Comparison of ENCODE assay signal across 1 cellular context in the genomic region with DNA sequence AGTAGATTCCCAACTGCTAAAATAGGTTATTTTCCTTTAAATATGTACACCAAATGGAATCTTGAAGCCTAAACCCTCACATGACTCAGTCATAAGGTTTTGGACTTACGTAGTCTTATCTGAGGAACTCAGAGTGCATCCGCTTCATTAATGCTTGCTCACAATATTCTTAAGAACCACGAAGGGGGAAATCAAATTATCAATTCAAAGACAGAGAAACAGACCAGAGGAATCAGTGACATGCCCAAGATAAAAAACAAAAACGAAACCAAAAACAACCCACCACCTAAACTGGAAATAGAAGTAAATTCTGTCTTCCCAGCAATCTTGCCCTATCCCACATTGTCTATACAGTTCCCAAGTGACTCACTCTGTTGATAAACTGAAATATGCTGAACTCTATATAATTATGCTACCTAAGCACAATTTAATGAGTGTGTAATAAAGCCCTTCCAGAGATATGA.
A peak's percentile ranks its signal among the peaks of the same experiment; 100 is the strongest.
TF ChIP-seq lines count a peak whose summit lies in the region.

No MANE protein-coding gene starts in this region.

TF ChIP-seq in K562, 482 proteins besides CTCF, POLR2A, EP300 and RAD21 (continued from another document):
- TF ChIP-seq, protein P1, sequence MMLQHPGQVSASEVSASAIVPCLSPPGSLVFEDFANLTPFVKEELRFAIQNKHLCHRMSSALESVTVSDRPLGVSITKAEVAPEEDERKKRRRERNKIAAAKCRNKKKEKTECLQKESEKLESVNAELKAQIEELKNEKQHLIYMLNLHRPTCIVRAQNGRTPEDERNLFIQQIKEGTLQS (IDR thresholded peaks at IDR 0.05) = peak; percentile 50; the same call in 1 of the 2 replicates
- TF ChIP-seq, protein P1 (CRISPR knock-in tag; conservative IDR thresholded peaks at IDR 0.05) = no peak
- TF ChIP-seq CBFA2T2 (conservative IDR thresholded peaks at IDR 0.05) (peak; percentile 73), HNRNPK (IDR thresholded peaks at IDR 0.05; ENCODE audit: low read depth, low read length, poor library complexity, severe bottlenecking) (no peak), NEUROD1 (IDR thresholded peaks at IDR 0.05; ENCODE audit: borderline replicate concordance, low read depth, low read length, partially characterized antibody) (no peak), SMARCA4 (IDR thresholded peaks at IDR 0.05) (peak; percentile 74), ARID1B (IDR thresholded peaks at IDR 0.05) (peak; percentile 81), CREBBP (IDR thresholded peaks at IDR 0.05; ENCODE audit: low read depth, low read length) (no peak), CBFA2T3 (IDR thresholded peaks at IDR 0.05) (peak; percentile 86), C11orf30 (IDR thresholded peaks at IDR 0.05; ENCODE audit: low read depth) (peak; percentile 94), KHSRP (IDR thresholded peaks at IDR 0.05) (no peak), MYC (IDR thresholded peaks at IDR 0.05; ENCODE audit: low read depth, low read length) (no peak), MYC (CRISPR knock-in tag; IDR thresholded peaks at IDR 0.05; ENCODE audit: borderline replicate concordance, low read depth) (no peak), HDAC1 (IDR thresholded peaks at IDR 0.05) (peak in 1 of 2 experiments; percentile 53; a peak in 1 of 4 replicates), KDM1A (IDR thresholded peaks at IDR 0.05) (peak; percentile 59 to 66), NFE2 (IDR thresholded peaks at IDR 0.05; ENCODE audit: low read depth) (peak; percentile 25; the same call in 1 of the 2 replicates), U2AF2 (optimal IDR thresholded peaks at IDR 0.05; ENCODE audit: low read depth, low read length) (no peak), TRIM24 (IDR thresholded peaks at IDR 0.05) (peak; percentile 23 to 46; a peak in 1 of 4 replicates), FOXJ3 (CRISPR knock-in tag; IDR thresholded peaks at IDR 0.05) (no peak), MAFF (IDR thresholded peaks at IDR 0.05; ENCODE audit: low read length) (peak; percentile 75), FOSL1 (tag; conservative IDR thresholded peaks at IDR 0.05) (peak; percentile 84), SMARCE1 (IDR thresholded peaks at IDR 0.05) (peak; percentile 67), ZNF766 (CRISPR knock-in tag; conservative IDR thresholded peaks at IDR 0.05) (no peak), NFE2L1 (tag; IDR thresholded peaks at IDR 0.05; ENCODE audit: borderline replicate concordance, low read depth) (no peak), HDGF (IDR thresholded peaks at IDR 0.05) (no peak), L3MBTL2 (IDR thresholded peaks at IDR 0.05) (peak; percentile 51; the same call in 1 of the 2 replicates), DACH1 (IDR thresholded peaks at IDR 0.05; ENCODE audit: partially characterized antibody) (peak; percentile 62), MEF2D (tag; conservative IDR thresholded peaks at IDR 0.05; ENCODE audit: low read depth) (0 out of 2 replicates have a peak, but pooled peaks have one; percentile 35), MTA2 (IDR thresholded peaks at IDR 0.05; ENCODE audit: low read depth) (peak; percentile 27; the same call in 1 of the 2 replicates), MAFG (tag; conservative IDR thresholded peaks at IDR 0.05) (peak; percentile 94), ELF4 (CRISPR knock-in tag; IDR thresholded peaks at IDR 0.05) (no peak), HLTF (IDR thresholded peaks at IDR 0.05) (no peak), ZSCAN29 (IDR thresholded peaks at IDR 0.05) (no peak; the same call in 1 of the 2 replicates), MAFK (IDR thresholded peaks at IDR 0.05; ENCODE audit: low read length) (peak; percentile 86), ZNF324 (CRISPR knock-in tag; IDR thresholded peaks at IDR 0.05) (no peak), NFIX (CRISPR knock-in tag; IDR thresholded peaks at IDR 0.05; ENCODE audit: low read depth) (no peak), TAL1 (IDR thresholded peaks at IDR 0.05) (peak; percentile 53), MTA3 (IDR thresholded peaks at IDR 0.05; ENCODE audit: borderline replicate concordance) (no peak), LEF1 (IDR thresholded peaks at IDR 0.05) (peak; percentile 57; the same call in 1 of the 2 replicates), TOE1 (IDR thresholded peaks at IDR 0.05; ENCODE audit: borderline replicate concordance) (0 out of 2 replicates have a peak, but pooled peaks have one; percentile 41), TOE1 (CRISPR knock-in tag; IDR thresholded peaks at IDR 0.05; ENCODE audit: borderline replicate concordance, low read depth) (no peak), KLF1 (tag; IDR thresholded peaks at IDR 0.05) (no peak), FOXA1 (IDR thresholded peaks at IDR 0.05; ENCODE audit: borderline replicate concordance) (no peak), ETV5 (CRISPR knock-in tag; IDR thresholded peaks at IDR 0.05; ENCODE audit: low read depth) (no peak), SREBF1 (IDR thresholded peaks at IDR 0.05; ENCODE audit: borderline replicate concordance, low read depth, low read length) (no peak), SAFB2 (IDR thresholded peaks at IDR 0.05; ENCODE audit: borderline replicate concordance, low read depth, low read length, severe bottlenecking) (no peak), TEAD2 (tag; IDR thresholded peaks at IDR 0.05) (no peak), ZNF316 (IDR thresholded peaks at IDR 0.05) (peak; percentile 96), NR2C2 (CRISPR knock-in tag; IDR thresholded peaks at IDR 0.05) (no peak), NR2C2 (tag; IDR thresholded peaks at IDR 0.05) (peak; percentile 38; the same call in 1 of the 2 replicates), HDAC8 (tag; IDR thresholded peaks at IDR 0.05) (no peak)
- TF ChIP-seq, protein P2, sequence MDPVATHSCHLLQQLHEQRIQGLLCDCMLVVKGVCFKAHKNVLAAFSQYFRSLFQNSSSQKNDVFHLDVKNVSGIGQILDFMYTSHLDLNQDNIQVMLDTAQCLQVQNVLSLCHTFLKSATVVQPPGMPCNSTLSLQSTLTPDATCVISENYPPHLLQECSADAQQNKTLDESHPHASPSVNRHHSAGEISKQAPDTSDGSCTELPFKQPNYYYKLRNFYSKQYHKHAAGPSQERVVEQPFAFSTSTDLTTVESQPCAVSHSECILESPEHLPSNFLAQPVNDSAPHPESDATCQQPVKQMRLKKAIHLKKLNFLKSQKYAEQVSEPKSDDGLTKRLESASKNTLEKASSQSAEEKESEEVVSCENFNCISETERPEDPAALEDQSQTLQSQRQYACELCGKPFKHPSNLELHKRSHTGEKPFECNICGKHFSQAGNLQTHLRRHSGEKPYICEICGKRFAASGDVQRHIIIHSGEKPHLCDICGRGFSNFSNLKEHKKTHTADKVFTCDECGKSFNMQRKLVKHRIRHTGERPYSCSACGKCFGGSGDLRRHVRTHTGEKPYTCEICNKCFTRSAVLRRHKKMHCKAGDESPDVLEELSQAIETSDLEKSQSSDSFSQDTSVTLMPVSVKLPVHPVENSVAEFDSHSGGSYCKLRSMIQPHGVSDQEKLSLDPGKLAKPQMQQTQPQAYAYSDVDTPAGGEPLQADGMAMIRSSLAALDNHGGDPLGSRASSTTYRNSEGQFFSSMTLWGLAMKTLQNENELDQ (CRISPR knock-in tag; IDR thresholded peaks at IDR 0.05; ENCODE audit: borderline replicate concordance) = no peak
- TF ChIP-seq, protein P3, sequence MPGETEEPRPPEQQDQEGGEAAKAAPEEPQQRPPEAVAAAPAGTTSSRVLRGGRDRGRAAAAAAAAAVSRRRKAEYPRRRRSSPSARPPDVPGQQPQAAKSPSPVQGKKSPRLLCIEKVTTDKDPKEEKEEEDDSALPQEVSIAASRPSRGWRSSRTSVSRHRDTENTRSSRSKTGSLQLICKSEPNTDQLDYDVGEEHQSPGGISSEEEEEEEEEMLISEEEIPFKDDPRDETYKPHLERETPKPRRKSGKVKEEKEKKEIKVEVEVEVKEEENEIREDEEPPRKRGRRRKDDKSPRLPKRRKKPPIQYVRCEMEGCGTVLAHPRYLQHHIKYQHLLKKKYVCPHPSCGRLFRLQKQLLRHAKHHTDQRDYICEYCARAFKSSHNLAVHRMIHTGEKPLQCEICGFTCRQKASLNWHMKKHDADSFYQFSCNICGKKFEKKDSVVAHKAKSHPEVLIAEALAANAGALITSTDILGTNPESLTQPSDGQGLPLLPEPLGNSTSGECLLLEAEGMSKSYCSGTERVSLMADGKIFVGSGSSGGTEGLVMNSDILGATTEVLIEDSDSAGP (CRISPR knock-in tag; IDR thresholded peaks at IDR 0.05) = peak; percentile 78
- TF ChIP-seq, protein P4, sequence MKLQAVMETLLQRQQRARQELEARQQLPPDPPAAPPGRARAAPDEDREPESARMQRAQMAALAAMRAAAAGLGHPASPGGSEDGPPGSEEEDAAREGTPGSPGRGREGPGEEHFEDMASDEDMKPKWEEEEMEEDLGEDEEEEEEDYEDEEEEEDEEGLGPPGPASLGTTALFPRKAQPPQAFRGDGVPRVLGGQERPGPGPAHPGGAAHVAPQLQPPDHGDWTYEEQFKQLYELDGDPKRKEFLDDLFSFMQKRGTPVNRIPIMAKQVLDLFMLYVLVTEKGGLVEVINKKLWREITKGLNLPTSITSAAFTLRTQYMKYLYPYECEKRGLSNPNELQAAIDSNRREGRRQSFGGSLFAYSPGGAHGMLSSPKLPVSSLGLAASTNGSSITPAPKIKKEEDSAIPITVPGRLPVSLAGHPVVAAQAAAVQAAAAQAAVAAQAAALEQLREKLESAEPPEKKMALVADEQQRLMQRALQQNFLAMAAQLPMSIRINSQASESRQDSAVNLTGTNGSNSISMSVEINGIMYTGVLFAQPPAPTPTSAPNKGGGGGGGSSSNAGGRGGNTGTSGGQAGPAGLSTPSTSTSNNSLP (IDR thresholded peaks at IDR 0.05; ENCODE audit: borderline replicate concordance, low read depth, low read length) = peak; percentile 32; the same call in 1 of the 2 replicates
- TF ChIP-seq, protein P5, sequence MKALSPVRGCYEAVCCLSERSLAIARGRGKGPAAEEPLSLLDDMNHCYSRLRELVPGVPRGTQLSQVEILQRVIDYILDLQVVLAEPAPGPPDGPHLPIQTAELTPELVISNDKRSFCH (CRISPR knock-in tag; IDR thresholded peaks at IDR 0.05) = no peak
- TF ChIP-seq, protein P5 (tag; IDR thresholded peaks at IDR 0.05) = no peak
- TF ChIP-seq, protein P6, sequence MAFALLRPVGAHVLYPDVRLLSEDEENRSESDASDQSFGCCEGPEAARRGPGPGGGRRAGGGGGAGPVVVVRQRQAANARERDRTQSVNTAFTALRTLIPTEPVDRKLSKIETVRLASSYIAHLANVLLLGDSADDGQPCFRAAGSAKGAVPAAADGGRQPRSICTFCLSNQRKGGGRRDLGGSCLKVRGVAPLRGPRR (CRISPR knock-in tag; IDR thresholded peaks at IDR 0.05) = no peak
- TF ChIP-seq, protein P7, sequence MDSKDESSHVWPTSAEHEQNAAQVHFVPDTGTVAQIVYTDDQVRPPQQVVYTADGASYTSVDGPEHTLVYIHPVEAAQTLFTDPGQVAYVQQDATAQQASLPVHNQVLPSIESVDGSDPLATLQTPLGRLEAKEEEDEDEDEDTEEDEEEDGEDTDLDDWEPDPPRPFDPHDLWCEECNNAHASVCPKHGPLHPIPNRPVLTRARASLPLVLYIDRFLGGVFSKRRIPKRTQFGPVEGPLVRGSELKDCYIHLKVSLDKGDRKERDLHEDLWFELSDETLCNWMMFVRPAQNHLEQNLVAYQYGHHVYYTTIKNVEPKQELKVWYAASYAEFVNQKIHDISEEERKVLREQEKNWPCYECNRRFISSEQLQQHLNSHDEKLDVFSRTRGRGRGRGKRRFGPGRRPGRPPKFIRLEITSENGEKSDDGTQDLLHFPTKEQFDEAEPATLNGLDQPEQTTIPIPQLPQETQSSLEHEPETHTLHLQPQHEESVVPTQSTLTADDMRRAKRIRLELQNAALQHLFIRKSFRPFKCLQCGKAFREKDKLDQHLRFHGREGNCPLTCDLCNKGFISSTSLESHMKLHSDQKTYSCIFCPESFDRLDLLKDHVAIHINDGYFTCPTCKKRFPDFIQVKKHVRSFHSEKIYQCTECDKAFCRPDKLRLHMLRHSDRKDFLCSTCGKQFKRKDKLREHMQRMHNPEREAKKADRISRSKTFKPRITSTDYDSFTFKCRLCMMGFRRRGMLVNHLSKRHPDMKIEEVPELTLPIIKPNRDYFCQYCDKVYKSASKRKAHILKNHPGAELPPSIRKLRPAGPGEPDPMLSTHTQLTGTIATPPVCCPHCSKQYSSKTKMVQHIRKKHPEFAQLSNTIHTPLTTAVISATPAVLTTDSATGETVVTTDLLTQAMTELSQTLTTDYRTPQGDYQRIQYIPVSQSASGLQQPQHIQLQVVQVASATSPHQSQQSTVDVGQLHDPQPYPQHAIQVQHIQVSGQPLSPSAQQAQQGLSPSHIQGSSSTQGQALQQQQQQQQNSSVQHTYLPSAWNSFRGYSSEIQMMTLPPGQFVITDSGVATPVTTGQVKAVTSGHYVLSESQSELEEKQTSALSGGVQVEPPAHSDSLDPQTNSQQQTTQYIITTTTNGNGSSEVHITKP (IDR thresholded peaks at IDR 0.05; ENCODE audit: partially characterized antibody) = peak; percentile 33
- TF ChIP-seq, protein P8, sequence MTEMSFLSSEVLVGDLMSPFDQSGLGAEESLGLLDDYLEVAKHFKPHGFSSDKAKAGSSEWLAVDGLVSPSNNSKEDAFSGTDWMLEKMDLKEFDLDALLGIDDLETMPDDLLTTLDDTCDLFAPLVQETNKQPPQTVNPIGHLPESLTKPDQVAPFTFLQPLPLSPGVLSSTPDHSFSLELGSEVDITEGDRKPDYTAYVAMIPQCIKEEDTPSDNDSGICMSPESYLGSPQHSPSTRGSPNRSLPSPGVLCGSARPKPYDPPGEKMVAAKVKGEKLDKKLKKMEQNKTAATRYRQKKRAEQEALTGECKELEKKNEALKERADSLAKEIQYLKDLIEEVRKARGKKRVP (CRISPR knock-in tag; IDR thresholded peaks at IDR 0.05) = no peak
